ENCODE assay signal across 5 cellular contexts in the genomic region with DNA sequence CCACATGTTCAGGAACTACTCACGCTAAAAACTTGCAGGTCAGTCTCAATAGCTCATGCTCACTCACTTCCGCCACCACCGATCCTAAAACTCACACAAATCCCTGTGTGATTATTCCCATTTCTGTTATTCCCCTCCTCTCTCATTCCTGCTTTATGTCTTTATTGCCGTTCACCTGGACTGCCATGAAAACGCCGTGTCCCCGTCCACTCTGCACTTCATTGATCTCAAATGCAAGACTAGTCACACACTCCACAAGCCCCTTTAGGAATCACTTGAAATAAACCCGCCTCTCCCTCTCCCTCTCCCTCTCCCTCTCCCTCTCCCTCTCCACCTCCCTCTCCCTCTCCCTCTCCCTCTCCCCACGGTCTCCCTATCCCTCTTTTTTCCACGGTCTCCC.
"Had no signal": no experiment of that assay in that cellular context is flagged by ENCODE, and none has a peak within 500 bp of the region (broad histone marks: within the 10 kb centered on the region; RNA-seq: fewer than 3 reads in every experiment).

No MANE protein-coding gene starts in this region.

- H3K9ac ChIP-seq: GM23248 had no signal

- H3K4me3 ChIP-seq: GM23248 had no signal

- H3K27ac ChIP-seq: GM23248 had no signal

- H2AFZ ChIP-seq: GM23248 had no signal

- DNase-seq: GM23248, GOT3, H9, HCEC 1CT, KG1 had no signal
